In the genomic region with DNA sequence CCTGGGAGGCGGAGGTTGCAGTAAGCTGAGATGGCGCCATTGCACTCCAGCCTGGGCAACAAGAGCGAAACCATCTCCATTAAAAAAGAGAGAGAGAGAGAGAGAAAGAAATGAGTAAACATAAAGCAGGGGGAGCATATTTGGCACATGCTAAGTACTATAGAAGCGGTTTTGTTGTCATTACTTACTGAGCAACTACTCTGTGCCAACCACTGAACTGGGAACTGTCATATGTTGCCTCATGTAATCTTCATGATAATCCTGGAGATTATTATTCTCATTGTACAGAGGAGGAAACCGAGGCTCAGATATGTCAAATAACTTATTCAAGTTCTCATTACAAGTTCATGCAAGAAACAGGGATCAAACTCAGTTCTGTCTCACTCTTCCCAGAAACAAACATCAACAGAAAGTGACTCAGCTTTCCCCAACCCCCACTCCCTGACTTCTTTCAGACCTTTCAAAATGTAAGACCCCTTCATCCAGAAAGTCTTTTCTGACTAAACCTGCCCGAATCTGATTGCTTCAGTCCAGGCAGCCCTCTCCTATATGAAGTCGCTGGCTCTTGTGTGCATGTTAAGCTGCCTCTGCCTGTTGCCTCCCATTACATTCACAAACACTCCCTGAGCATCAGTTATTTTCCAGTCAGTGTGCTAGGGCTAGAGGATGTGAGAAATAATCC, we compare ENCODE assay signal across 22 cellular contexts. TPM values are rescaled to one million over a fixed set of nuclear protein-coding genes. Genes with fewer than 3 reads are reported as not detected.
"Had no signal": no experiment of that assay in that cellular context is flagged by ENCODE, and none has a peak within 500 bp of the region (broad histone marks: within the 10 kb centered on the region; RNA-seq: fewer than 3 reads in every experiment).

No MANE protein-coding gene starts in this region.

- H3K27me3 Mint-ChIP-seq: activated naive CD8-positive, alpha-beta T cell; natural killer cell treated with Interleukin-12 subunit alpha and Interleukin-12 subunit beta and Interleukin-15 and Interleukin-18, amount 100 ng/mL, for 72 hours had no signal

- H3K27me3 ChIP-seq: cardiac muscle cell, foreskin keratinocyte, right lobe of liver, upper lobe of right lung had no signal

- H3K27ac ChIP-seq: cardiac muscle cell, foreskin keratinocyte, parathyroid adenoma, upper lobe of right lung had no signal

- H3K36me3 ChIP-seq: cardiac muscle cell, right lobe of liver, upper lobe of right lung had no signal

- H3K9ac ChIP-seq: parathyroid adenoma had no signal

- H3K36me3 Mint-ChIP-seq: activated naive CD8-positive, alpha-beta T cell; natural killer cell treated with Interleukin-12 subunit alpha and Interleukin-12 subunit beta and Interleukin-15 and Interleukin-18, amount 100 ng/mL, for 72 hours; stimulated activated memory B cell treated with anti-CD40 and anti-IgM and Interleukin-4, amounts not matched to agents 10 μg/mL and 1 μg/mL and 100 μg/mL, for 72 hours had no signal

- DNase-seq: activated CD4-positive, alpha-beta T cell treated with anti-CD3 and anti-CD28 coated beads, Interleukin-2, amount 50 U/mL, for 4 hours; activated effector memory CD4-positive, alpha-beta T cell treated with Interleukin-2 at 50 U/mL for 16 hours; activated T-cell treated with anti-CD3 and anti-CD28 coated beads, Interleukin-2, amount 50 U/mL, for 1 hour; dermis blood vessel endothelial cell; effector memory CD4-positive, alpha-beta T cell; foreskin keratinocyte; hippocampal formation; islet precursor cell; stimulated activated CD4-positive, alpha-beta T cell treated with anti-CD3 and anti-CD28 coated beads, Interleukin-4, amount 100 ng/mL, for 24 hours; upper lobe of right lung had no signal

- H3K4me1 ChIP-seq: foreskin keratinocyte, parathyroid adenoma had no signal

- H3K4me3 Mint-ChIP-seq: activated naive CD8-positive, alpha-beta T cell; mesothelial cell of epicardium; natural killer cell treated with Interleukin-12 subunit alpha and Interleukin-12 subunit beta and Interleukin-15 and Interleukin-18, amount 100 ng/mL, for 72 hours; stimulated activated memory B cell treated with anti-CD40 and anti-IgM and Interleukin-4, amounts not matched to agents 10 μg/mL and 1 μg/mL and 100 μg/mL, for 72 hours; T-helper 1 cell treated with Interleukin-12 subunit alpha and Interleukin-12 subunit beta and Interleukin-4 antibody, amounts not matched to agents 30 μg/mL and 1 μg/mL, for 36 hours had no signal

- H3K4me3 ChIP-seq: cardiac muscle cell, lung, smooth muscle cell, upper lobe of right lung had no signal

- H3K9me3 Mint-ChIP-seq: mesothelial cell of epicardium; natural killer cell treated with Interleukin-12 subunit alpha and Interleukin-12 subunit beta and Interleukin-15 and Interleukin-18, amount 100 ng/mL, for 72 hours; stimulated activated memory B cell treated with anti-CD40 and anti-IgM and Interleukin-4, amounts not matched to agents 10 μg/mL and 1 μg/mL and 100 μg/mL, for 72 hours; T-helper 1 cell treated with Interleukin-12 subunit alpha and Interleukin-12 subunit beta and Interleukin-4 antibody, amounts not matched to agents 30 μg/mL and 1 μg/mL, for 36 hours had no signal

- H3K9me3 ChIP-seq: right lobe of liver, upper lobe of right lung had no signal

- H3K27ac Mint-ChIP-seq: activated naive CD8-positive, alpha-beta T cell; mesothelial cell of epicardium; natural killer cell treated with Interleukin-12 subunit alpha and Interleukin-12 subunit beta and Interleukin-15 and Interleukin-18, amount 100 ng/mL, for 72 hours; stimulated activated memory B cell treated with anti-CD40 and anti-IgM and Interleukin-4, amounts not matched to agents 10 μg/mL and 1 μg/mL and 100 μg/mL, for 72 hours; T-helper 1 cell treated with Interleukin-12 subunit alpha and Interleukin-12 subunit beta and Interleukin-4 antibody, amounts not matched to agents 30 μg/mL and 1 μg/mL, for 36 hours had no signal

RNA-seq across cellular contexts. Expression of gene CAMK1G, which starts 45.2 kb away (rescaled TPM):
- total RNA-seq: chondrocyte; dermis blood vessel endothelial cell; endothelial cell of umbilical vein; foreskin keratinocyte; natural killer cell treated with Interleukin-12 subunit alpha and Interleukin-12 subunit beta and Interleukin-15 and Interleukin-18, amount 100 ng/mL, for 72 hours had no signal
- polyA plus RNA-seq: endothelial cell of umbilical vein, foreskin keratinocyte, smooth muscle cell had no signal
